1 cellular context compared by ENCODE assay signal in genomic region chr1:3796215-3797193, GRCh38.
TF ChIP-seq lines count a peak whose summit lies in the region.

Gene LRRC47 (minus strand): TSS chr1:3796498. CDS start chr1:3796476, 22 bp downstream.

TF ChIP-seq in HepG2, 621 proteins besides CTCF, POLR2A, EP300 and RAD21 (continued from another document and continues in another):
- TF ChIP-seq ZNF407 (CRISPR knock-in tag; IDR thresholded peaks at IDR 0.05; ENCODE audit: not compliant biosample characterization) (no peak), ZNF710 (CRISPR knock-in tag; IDR thresholded peaks at IDR 0.05; ENCODE audit: borderline replicate concordance) (peak; percentile 21; the same call in 1 of the 2 replicates), SALL1 (CRISPR knock-in tag; IDR thresholded peaks at IDR 0.05) (peak; percentile 42; the same call in 1 of the 2 replicates), CHD2 (IDR thresholded peaks at IDR 0.05; ENCODE audit: low read depth, low read length) (no peak), ZNF367 (CRISPR knock-in tag; IDR thresholded peaks at IDR 0.05; ENCODE audit: borderline replicate concordance) (no peak; the same call in 1 of the 2 replicates), HNRNPUL1 (IDR thresholded peaks at IDR 0.05; ENCODE audit: low read depth, low read length) (no peak), ZNF441 (CRISPR knock-in tag; IDR thresholded peaks at IDR 0.05; ENCODE audit: borderline replicate concordance) (no peak), WIZ (CRISPR knock-in tag; IDR thresholded peaks at IDR 0.05) (no peak), CENPX (CRISPR knock-in tag; IDR thresholded peaks at IDR 0.05) (no peak), TEAD2 (CRISPR knock-in tag; IDR thresholded peaks at IDR 0.05) (no peak), TFDP2 (CRISPR knock-in tag; IDR thresholded peaks at IDR 0.05) (peak; percentile 60), KDM1A (CRISPR knock-in tag; IDR thresholded peaks at IDR 0.05) (no peak), ESRRA (CRISPR knock-in tag; IDR thresholded peaks at IDR 0.05; ENCODE audit: low read depth) (peak; percentile 65), TAF15 (IDR thresholded peaks at IDR 0.05; ENCODE audit: low read depth, low read length, poor library complexity, severe bottlenecking) (no peak), CENPBD1 (CRISPR knock-in tag; IDR thresholded peaks at IDR 0.05; ENCODE audit: borderline replicate concordance, low read depth) (no peak), SYNCRIP (IDR thresholded peaks at IDR 0.05; ENCODE audit: insufficient read depth, low read depth, low read length) (no peak), SATB2 (CRISPR knock-in tag; IDR thresholded peaks at IDR 0.05) (no peak; the same call in 1 of the 2 replicates), KMT2B (CRISPR knock-in tag; IDR thresholded peaks at IDR 0.05) (peak; percentile 93), GLMP (CRISPR knock-in tag; IDR thresholded peaks at IDR 0.05; ENCODE audit: borderline replicate concordance) (0 out of 2 replicates have a peak, but pooled peaks have one; percentile 12), GATAD1 (CRISPR knock-in tag; IDR thresholded peaks at IDR 0.05) (peak; percentile 97), CC2D1A (CRISPR knock-in tag; IDR thresholded peaks at IDR 0.05) (no peak), HOMEZ (CRISPR knock-in tag; IDR thresholded peaks at IDR 0.05; ENCODE audit: low read depth) (no peak), ATF1 (CRISPR knock-in tag; IDR thresholded peaks at IDR 0.05) (0 out of 2 replicates have a peak, but pooled peaks have one; percentile 19), KDM5B (CRISPR knock-in tag; IDR thresholded peaks at IDR 0.05; ENCODE audit: borderline replicate concordance) (no peak; the same call in 1 of the 2 replicates), HNRNPH1 (optimal IDR thresholded peaks at IDR 0.05; ENCODE audit: low read depth, low read length) (no peak), GRHL1 (CRISPR knock-in tag; conservative IDR thresholded peaks at IDR 0.05) (no peak), FOXK1 (CRISPR knock-in tag; IDR thresholded peaks at IDR 0.05; ENCODE audit: borderline replicate concordance, low read depth) (peak; percentile 82; the same call in 1 of the 2 replicates), ZNF569 (CRISPR knock-in tag; IDR thresholded peaks at IDR 0.05; ENCODE audit: borderline replicate concordance) (no peak), ATF5 (CRISPR knock-in tag; IDR thresholded peaks at IDR 0.05; ENCODE audit: low read depth) (no peak), ZNF839 (CRISPR knock-in tag; IDR thresholded peaks at IDR 0.05; ENCODE audit: borderline replicate concordance) (no peak), ATM (IDR thresholded peaks at IDR 0.05; ENCODE audit: borderline replicate concordance) (no peak), ZNF576 (CRISPR knock-in tag; IDR thresholded peaks at IDR 0.05) (no peak)
